ENCODE assay signal across 8 cellular contexts in genomic region chr17:36601303-36602029, GRCh38.
DNase-seq lines count a peak whose midpoint lies in the region; ATAC-seq and TF ChIP-seq lines count a peak whose summit lies in the region.

Gene MRM1, plus strand, starts transcription at chr17:36601583. Its CDS starts 228 bp downstream, at chr17:36601811.

- peak; percentile 40 for TF ChIP-seq CTCF in VCaP (conservative IDR thresholded peaks at IDR 0.05)

- DNase-seq in 8988T: peak; percentile 61
- peak; percentile 78 for DNase-seq in NCI-H2196 (lab: John Stamatoyannopoulos, UW; ENCODE audit: unreplicated experiment)
- DNase-seq in T47D (ENCODE audit: low read depth in 1 of 2, low spot score in 1 of 2): peak; percentile 84 to 94
- peak; percentile 92 for DNase-seq in iPS-NIHi11 (ENCODE audit: low spot score)

- ATAC-seq in GM18511 (IDR thresholded peaks at IDR 0.05; ENCODE audit: unreplicated experiment): peak; percentile 79
- peak; percentile 75 for ATAC-seq in HG03045 (IDR thresholded peaks at IDR 0.05; ENCODE audit: unreplicated experiment)

- in situ Hi-C loops in T47D (cut with HindIII; ENCODE audit: low pct_unique_long_range_greater_than_20kb, low sequenced_read_pairs): no loop called here

- peak within 1 kb of the TSS; percentile 61 to 97 (median 89) for H3K4me3 ChIP-seq in skin epidermis

- peak within 1 kb of the TSS; percentile 88 for H3K27ac ChIP-seq in VCaP
- H3K27ac ChIP-seq in skin epidermis: peak within 1 kb of the TSS; percentile 48 to 92 (median 86)

Comparison
In these comparisons a context has a peak if more than half of its experiments do, and no peak if none do; other contexts are left out.
1. Peak in every context shown above with its lines: DNase-seq, ATAC-seq, H3K4me3 ChIP-seq and H3K27ac ChIP-seq.